Comparison of ENCODE assay signal across 21 cellular contexts in the genomic region with DNA sequence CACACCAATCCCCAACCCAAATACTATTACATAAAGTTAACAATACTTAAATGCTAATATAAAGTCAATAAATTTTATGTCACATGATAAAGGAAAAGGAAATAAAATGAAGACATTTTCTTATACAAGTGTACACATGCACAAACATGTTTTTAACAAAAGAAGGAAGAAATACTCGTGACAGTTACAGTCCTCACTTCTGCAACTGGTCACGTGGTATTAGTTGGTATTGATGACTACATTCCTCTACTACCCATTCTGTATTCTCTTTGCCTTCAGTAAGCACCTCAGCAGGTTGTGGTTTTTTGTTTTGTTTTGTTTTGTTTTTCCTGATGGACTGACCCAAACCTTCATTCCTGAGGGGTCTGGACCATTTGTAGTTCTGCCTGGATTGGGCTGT.
DNase-seq lines count a peak whose midpoint lies in the region; ATAC-seq, FAIRE-seq and TF ChIP-seq lines count a peak whose summit lies in the region.
"Had no signal": no experiment of that assay in that cellular context is flagged by ENCODE, and none has a peak within 500 bp of the region (broad histone marks: within the 10 kb centered on the region; RNA-seq: fewer than 3 reads in every experiment).

No MANE protein-coding gene starts in this region.

- WGBS in K562 (ENCODE audit: insufficient coverage, low coverage, missing lambda C conversion rate) = 0% methylated on average over 2 of the region's 2 CpGs

- no peak overlapping the region for H3K4me3 ChIP-seq in K562
- H3K4me3 ChIP-seq: BLaER1, GM23338 had no signal

- CTCF ChIA-PET in K562 (lab: Yijun Ruan, JAX; ENCODE audit: low intra/inter-chr PET ratio) = no interaction called here

- H3K4me1 ChIP-seq in K562 (replicated peaks in 1 of 2; ENCODE audit: control insufficient read depth in 2 of 2, insufficient read depth in 2 of 2, low read length in 2 of 2) = no peaks in the 10 kb centered on the region
- H3K4me1 ChIP-seq: BLaER1, Caco-2 had no signal

- no peak for TF ChIP-seq RAD21 in K562 (CRISPR knock-in tag; conservative IDR thresholded peaks at IDR 0.05 in 1 of 2, IDR thresholded peaks at IDR 0.05 in 1 of 2)

- no peak for TF ChIP-seq CTCF in K562 (IDR thresholded peaks at IDR 0.05 in 2 of 3, conservative IDR thresholded peaks at IDR 0.05 in 1 of 3; ENCODE audit: insufficient read depth in 2 of 3, low read depth in 1 of 3, low read length in 3 of 3)

- H3K27ac ChIP-seq in angular gyrus (ENCODE audit: low read depth, low read length) = peak overlapping the region; percentile 94
- no peak overlapping the region for H3K27ac ChIP-seq in K562 (ENCODE audit: extremely low read depth, low read depth, low read length)
- H3K27ac ChIP-seq: BLaER1, C4-2B had no signal

- ATAC-seq in K562 = no peak
- ATAC-seq: CD8-positive, alpha-beta T cell; GM23338; HCT116 had no signal

- POLR2A ChIA-PET in K562 (lab: Yijun Ruan, JAX) = no interaction called here

- BruUV-seq in K562 (replicated peaks; lab: Mats Ljungman, UMichigan) = no TSS peak

- no peaks in the 10 kb centered on the region for H3K79me2 ChIP-seq in K562 (ENCODE audit: control insufficient read depth, insufficient read depth, low read length)

- H3K36me3 ChIP-seq in K562 (ENCODE audit: control insufficient read depth, insufficient read depth, low read length) = no peaks in the 10 kb centered on the region
- H3K36me3 ChIP-seq: BLaER1 had no signal

- no peak overlapping the region for H3K9ac ChIP-seq in K562 (ENCODE audit: insufficient read depth in 1 of 2, low read depth in 2 of 2, low read length in 2 of 2)
- H3K9ac ChIP-seq: BLaER1 had no signal

- no peak overlapping the region for H3K4me2 ChIP-seq in K562 (ENCODE audit: insufficient read depth, low read length)
- H3K4me2 ChIP-seq: BLaER1, GM23338 had no signal

- FAIRE-seq in K562 (lab: Jason Lieb, UNC) (no peak), frontal cortex (lab: Jason Lieb, UNC) (peak; percentile 52)
- FAIRE-seq: D721Med, GM12891, GM18507 had no signal

- H4K20me1 ChIP-seq in K562 (replicated peaks; ENCODE audit: control insufficient read depth, insufficient read depth, low read length) = no peaks in the 10 kb centered on the region
- H4K20me1 ChIP-seq: BLaER1 had no signal

- in situ Hi-C loops in K562 (cut with MboI) = no loop called here

- H3K27me3 ChIP-seq in K562 (ENCODE audit: control insufficient read depth in 2 of 2, insufficient read depth in 2 of 2, low read length in 2 of 2) = no peaks in the 10 kb centered on the region
- H3K27me3 ChIP-seq: BLaER1 had no signal

- DNase-seq in K562 (ENCODE audit: extremely low read depth in 1 of 4, low spot score in 3 of 4) = no peak
- no peak for DNase-seq in frontal cortex (ENCODE audit: low spot score in 2 of 2)
- DNase-seq in RKO (ENCODE audit: low spot score) = no peak
- DNase-seq in stimulated activated CD4-positive, alpha-beta T cell treated with anti-CD3 and anti-CD28 coated beads, Interleukin-4, amount 100 ng/mL, for 4 hours = no peak
- no peak for DNase-seq in dermis blood vessel endothelial cell
- DNase-seq: Caco-2; CD4-positive, CD25-positive, alpha-beta regulatory T cell; CD8-positive, alpha-beta T cell; DMS 273 treated with DMSO at 0.1 percent for 48 hours; DMS79; EL; GDM1; H9 had no signal

- no peak overlapping the region for H2AFZ ChIP-seq in K562 (ENCODE audit: low read depth, low read length)
- H2AFZ ChIP-seq: GM23338 had no signal

- no peaks in the 10 kb centered on the region for H3K9me3 ChIP-seq in K562 (replicated peaks; ENCODE audit: control insufficient read depth, insufficient read depth, low read depth, low read length)
- H3K9me3 ChIP-seq: BLaER1, Caco-2 had no signal

- TF ChIP-seq EP300 in K562 (IDR thresholded peaks at IDR 0.05; ENCODE audit: low read length) = no peak

- intact Hi-C loops in K562 (cut with micrococcal nuclease) = no loop called here

- H3K9me1 ChIP-seq in K562 (ENCODE audit: control insufficient read depth, insufficient read depth, low read length) = no peaks in the 10 kb centered on the region

- TF ChIP-seq POLR2A in K562 (conservative IDR thresholded peaks at IDR 0.05) = no peak

TF ChIP-seq in K562, 482 proteins besides CTCF, POLR2A, EP300 and RAD21:
- TF ChIP-seq, protein P1, sequence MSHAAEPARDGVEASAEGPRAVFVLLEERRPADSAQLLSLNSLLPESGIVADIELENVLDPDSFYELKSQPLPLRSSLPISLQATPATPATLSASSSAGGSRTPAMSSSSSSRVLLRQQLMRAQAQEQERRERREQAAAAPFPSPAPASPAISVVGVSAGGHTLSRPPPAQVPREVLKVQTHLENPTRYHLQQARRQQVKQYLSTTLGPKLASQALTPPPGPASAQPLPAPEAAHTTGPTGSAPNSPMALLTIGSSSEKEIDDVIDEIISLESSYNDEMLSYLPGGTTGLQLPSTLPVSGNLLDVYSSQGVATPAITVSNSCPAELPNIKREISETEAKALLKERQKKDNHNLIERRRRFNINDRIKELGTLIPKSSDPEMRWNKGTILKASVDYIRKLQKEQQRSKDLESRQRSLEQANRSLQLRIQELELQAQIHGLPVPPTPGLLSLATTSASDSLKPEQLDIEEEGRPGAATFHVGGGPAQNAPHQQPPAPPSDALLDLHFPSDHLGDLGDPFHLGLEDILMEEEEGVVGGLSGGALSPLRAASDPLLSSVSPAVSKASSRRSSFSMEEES (CRISPR knock-in tag; IDR thresholded peaks at IDR 0.05) = peak; percentile 77
- TF ChIP-seq NEUROD1 (IDR thresholded peaks at IDR 0.05; ENCODE audit: borderline replicate concordance, low read depth, low read length, partially characterized antibody) = no peak
